Comparison of ENCODE assay signal across 8 cellular contexts in the genomic region with DNA sequence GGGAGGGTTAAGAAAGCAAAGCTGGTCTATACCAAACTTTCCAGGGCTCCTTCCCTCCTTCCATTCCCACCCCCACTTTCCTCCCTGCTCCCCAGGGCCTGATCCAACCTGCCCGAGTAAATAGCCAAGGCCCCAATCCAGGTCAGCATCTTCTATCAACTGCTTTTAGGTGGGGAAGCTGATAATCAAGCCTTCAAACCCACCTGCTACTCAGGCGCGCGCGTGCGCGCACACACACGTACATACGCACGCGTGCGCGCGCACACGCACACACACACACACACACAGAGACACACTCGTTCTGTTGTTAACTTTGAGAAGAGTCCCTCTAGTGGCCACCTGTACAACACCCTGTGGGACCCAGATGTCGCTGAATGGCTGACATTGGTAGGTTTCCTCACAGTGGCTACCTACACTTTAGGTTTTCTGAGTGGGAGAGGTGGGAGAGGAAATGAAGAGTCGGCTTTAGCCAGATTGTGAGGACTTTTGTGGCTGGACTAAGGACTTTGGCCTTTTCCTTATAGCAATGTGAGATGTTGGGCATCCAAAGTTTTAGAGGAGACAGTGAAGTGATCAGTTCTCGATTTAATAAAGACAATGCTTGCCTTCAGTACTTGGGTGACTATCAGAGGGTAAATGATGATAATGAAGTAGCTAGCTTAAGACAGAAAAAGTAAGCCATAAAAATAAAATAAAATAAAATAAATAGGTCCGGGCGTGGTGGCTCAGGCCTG. TPM values are rescaled to one million over a fixed set of nuclear protein-coding genes. Genes with fewer than 3 reads are reported as not detected.
A peak's percentile ranks its signal among the peaks of the same experiment; 100 is the strongest.
DNase-seq lines count a peak whose midpoint lies in the region; ATAC-seq and TF ChIP-seq lines count a peak whose summit lies in the region.

No MANE protein-coding gene starts in this region.

- H2AFZ ChIP-seq in GM23248: no peak overlapping the region

- H3K4me3 ChIP-seq in GM23248 (no peak overlapping the region), mucosa of descending colon (no peak overlapping the region)

- H3K27ac Mint-ChIP-seq in activated CD4-positive, alpha-beta T cell treated with anti-CD3 and anti-CD28 coated beads, Interleukin-2, amount 10 ng/mL, durations not matched to agents 7 days and 5 days: no peak overlapping the region

- no peaks in the 10 kb centered on the region for H3K9me3 Mint-ChIP-seq in activated CD4-positive, alpha-beta T cell treated with anti-CD3 and anti-CD28 coated beads, Interleukin-2, amount 10 ng/mL, durations not matched to agents 7 days and 5 days

- H3K36me3 ChIP-seq in GM23248 (ENCODE audit: low read depth) (no peaks in the 10 kb centered on the region), mucosa of descending colon (ENCODE audit: low read depth) (no peaks in the 10 kb centered on the region)

- POLR2A ChIA-PET in activated CD4-positive, alpha-beta T cell treated with anti-CD3 and anti-CD28 coated beads, Interleukin-2, amount 10 ng/mL, durations not matched to agents 7 days and 5 days (lab: Charles Lee): no interaction called here

- no peaks in the 10 kb centered on the region for H3K79me2 ChIP-seq in GM23248 (ENCODE audit: insufficient read depth)

- H3K9me2 ChIP-seq in GM23248 (ENCODE audit: insufficient read depth): no peaks in the 10 kb centered on the region

- 79 to 85% methylated on average over 14 to 21 of the region's 21 CpGs for WGBS in GM23248 (ENCODE audit: low coverage in 1 of 2, low lambda C conversion rate in 2 of 2, missing lambda C conversion rate in 2 of 2), 2 experiments

- H3K9me3 ChIP-seq in GM23248 (ENCODE audit: low read depth) (no peaks in the 10 kb centered on the region), mucosa of descending colon (no peaks in the 10 kb centered on the region)

- peaks cover 18% of the 10 kb centered on the region for H3K4me1 Mint-ChIP-seq in activated CD4-positive, alpha-beta T cell treated with anti-CD3 and anti-CD28 coated beads, Interleukin-2, amount 10 ng/mL, durations not matched to agents 7 days and 5 days

- H3K27me3 Mint-ChIP-seq in activated CD4-positive, alpha-beta T cell treated with anti-CD3 and anti-CD28 coated beads, Interleukin-2, amount 10 ng/mL, durations not matched to agents 7 days and 5 days: no peaks in the 10 kb centered on the region

- TF ChIP-seq CTCF in C4-2B (conservative IDR thresholded peaks at IDR 0.05) (peak; percentile 78), mucosa of descending colon (IDR thresholded peaks at IDR 0.05) (peak; percentile 39)

- H3F3A ChIP-seq in GM23248 (ENCODE audit: insufficient read depth): no peaks in the 10 kb centered on the region

- no peaks in the 10 kb centered on the region for H4K20me1 ChIP-seq in GM23248 (ENCODE audit: insufficient read depth)

- H3K27ac ChIP-seq in C4-2B (no peak overlapping the region), GM23248 (no peak overlapping the region)

- peak; percentile 41 for DNase-seq in GM23248
- peak; percentile 6 for DNase-seq in NCI-H2029 treated with DMSO at 0.1 percent for 48 hours (lab: John Stamatoyannopoulos, UW)
- DNase-seq in activated CD4-positive, alpha-beta T cell treated with anti-CD3 and anti-CD28 coated beads, Interleukin-2, amount 10 ng/mL, durations not matched to agents 7 days and 5 days: peak; percentile 68
- DNase-seq in ecto neural progenitor cell (ENCODE audit: low spot score): peak; percentile 70
- peak; percentile 65 to 86 (median 73) for DNase-seq in mucosa of descending colon
- DNase-seq in stimulated activated naive CD8-positive, alpha-beta T cell treated with anti-CD3 and anti-CD28 coated beads, Interleukin-15, Interleukin-2, amounts not matched to agents 100 U/mL and 50 U/mL, for 24 hours: peak; percentile 30
- no peak for DNase-seq in SKM-1 treated with dmso at 0.1 percent for 144 hours (lab: John Stamatoyannopoulos, UW; ENCODE audit: unreplicated experiment)

- in situ Hi-C loops in GM23248 (cut with MboI): no loop called here

- no peak overlapping the region for H3K4me2 ChIP-seq in GM23248 (ENCODE audit: unreplicated experiment)

- H3K36me3 Mint-ChIP-seq in activated CD4-positive, alpha-beta T cell treated with anti-CD3 and anti-CD28 coated beads, Interleukin-2, amount 10 ng/mL, durations not matched to agents 7 days and 5 days (ENCODE audit: low read depth): no peaks in the 10 kb centered on the region

- CTCF ChIA-PET in activated CD4-positive, alpha-beta T cell treated with anti-CD3 and anti-CD28 coated beads, Interleukin-2, amount 10 ng/mL, durations not matched to agents 7 days and 5 days (lab: Charles Lee): no interaction called here

- H3K9ac ChIP-seq in GM23248: no peak overlapping the region

- ATAC-seq in mucosa of descending colon: peak; percentile 87
- ATAC-seq in stimulated activated naive CD8-positive, alpha-beta T cell treated with anti-CD3 and anti-CD28 coated beads, Interleukin-15, Interleukin-2, amounts not matched to agents 100 U/mL and 50 U/mL, for 24 hours: peak; percentile 66

- H3K4me3 Mint-ChIP-seq in activated CD4-positive, alpha-beta T cell treated with anti-CD3 and anti-CD28 coated beads, Interleukin-2, amount 10 ng/mL, durations not matched to agents 7 days and 5 days: peak overlapping the region; percentile 54

- H3K27me3 ChIP-seq in GM23248 (replicated peaks; ENCODE audit: insufficient read depth): no peaks in the 10 kb centered on the region

- intact Hi-C loops in mucosa of descending colon (cut with DNase I, micrococcal nuclease): no loop called here

- H3K4me1 ChIP-seq in GM23248 (ENCODE audit: insufficient read depth) (no peaks in the 10 kb centered on the region), mucosa of descending colon (ENCODE audit: low read depth) (peaks cover 7% of the 10 kb centered on the region)

RNA-seq across cellular contexts. Expression of a gene that starts 45.4 kb away (rescaled TPM):
- total RNA-seq in GM23248 (2014; rRNA removed; shearing (Covaris generic)): 24.1 and 31.2 TPM in 2 replicates
- 14.3 and 18.3 TPM in 2 replicates for polyA plus RNA-seq in GM23248 (2016; fragmentation: Nextera tagmentation; extraction: Ambion mirVana)
- under 1 TPM; 0.27 to 0.37 TPM for total RNA-seq in activated CD4-positive, alpha-beta T cell treated with anti-CD3 and anti-CD28 coated beads, Interleukin-2, amount 10 ng/mL, durations not matched to agents 7 days and 5 days
- 10 to 100 TPM; 35.2 to 89.2 (median 40.6) TPM for total RNA-seq in mucosa of descending colon

Comparison
In these comparisons a context has a peak if more than half of its experiments do, and no peak if none do; other contexts are left out.
1. RNA of a gene that starts 45.4 kb away (total RNA-seq): 35.2 to 89.2 TPM in mucosa of descending colon and 24.1 to 31.2 TPM in GM23248; 0.27 to 0.37 TPM in activated CD4-positive, alpha-beta T cell treated with anti-CD3 and anti-CD28 coated beads, Interleukin-2, amount 10 ng/mL, durations not matched to agents 7 days and 5 days; every median in the first group is over 10 times any median in the second.